19 cellular contexts compared by ENCODE assay signal in genomic region chr1:6995789-6996188, GRCh38.
A peak's percentile ranks its signal among the peaks of the same experiment; 100 is the strongest.
DNase-seq lines count a peak whose midpoint lies in the region; ATAC-seq and TF ChIP-seq lines count a peak whose summit lies in the region.
"Had no signal": no experiment of that assay in that cellular context is flagged by ENCODE, and none has a peak within 500 bp of the region (broad histone marks: within the 10 kb centered on the region; RNA-seq: fewer than 3 reads in every experiment).

No MANE protein-coding gene starts in this region.

- in situ Hi-C loops in KBM-7 (cut with MboI; ENCODE audit: low pct_unique_long_range_greater_than_20kb, low sequenced_read_pairs), result no loop called here

- no peak overlapping the region for H3K4me3 Mint-ChIP-seq in T-helper 1 cell treated with Interleukin-12 subunit alpha and Interleukin-12 subunit beta and Interleukin-4 antibody, amounts not matched to agents 30 μg/mL and 1 μg/mL, for 36 hours
- H3K4me3 Mint-ChIP-seq in T-helper 17 cell, result peak overlapping the region; percentile 3
- H3K4me3 Mint-ChIP-seq: B cell; CD4-positive, alpha-beta memory T cell; H9 had no signal

- peaks cover 3% of the 10 kb centered on the region for H3K4me1 Mint-ChIP-seq in T-helper 1 cell treated with Interleukin-12 subunit alpha and Interleukin-12 subunit beta and Interleukin-4 antibody, amounts not matched to agents 30 μg/mL and 1 μg/mL, for 36 hours (ENCODE audit: low read depth)
- H3K4me1 Mint-ChIP-seq in T-helper 17 cell, result no peaks in the 10 kb centered on the region
- H3K4me1 Mint-ChIP-seq: B cell; CD4-positive, alpha-beta memory T cell had no signal

- no peaks in the 10 kb centered on the region for H3K9me3 ChIP-seq in T-helper 17 cell (ENCODE audit: control insufficient read depth, low read length, poor library complexity, severe bottlenecking)
- H3K9me3 ChIP-seq in spleen, result peaks cover 0 to 18% (median 0%) of the 10 kb centered on the region in 8 donors

- H3K27ac ChIP-seq in spleen, result no peak overlapping the region
- H3K27ac ChIP-seq: 22Rv1, GM23248 had no signal

- no peak for ATAC-seq in T-helper 17 cell
- no peak for ATAC-seq in GM19397 (IDR thresholded peaks at IDR 0.05; ENCODE audit: unreplicated experiment)
- ATAC-seq: HCT116 had no signal

- no peak for TF ChIP-seq CTCF in spleen (IDR thresholded peaks at IDR 0.05 in 8 of 11, conservative IDR thresholded peaks at IDR 0.05 in 3 of 11)

- intact Hi-C loops in spleen (cut with DNase I; ENCODE audit: low total_unique reads), result no loop called here

- H3K27ac Mint-ChIP-seq in T-helper 1 cell treated with Interleukin-12 subunit alpha and Interleukin-12 subunit beta and Interleukin-4 antibody, amounts not matched to agents 30 μg/mL and 1 μg/mL, for 36 hours, result peak overlapping the region; percentile 11
- H3K27ac Mint-ChIP-seq in T-helper 17 cell, result no peak overlapping the region
- H3K27ac Mint-ChIP-seq: B cell; CD4-positive, alpha-beta memory T cell had no signal

- TF ChIP-seq POLR2A in spleen (IDR thresholded peaks at IDR 0.05), result no peak

- DNase-seq in T-helper 1 cell, result no peak
- DNase-seq in T-helper 17 cell, result no peak
- DNase-seq in mesenteric fat pad (ENCODE audit: low spot score), result peak; percentile 74
- DNase-seq in spleen, result peak; percentile 36
- no peak for DNase-seq in stimulated activated CD4-positive, alpha-beta T cell treated with anti-CD3 and anti-CD28 coated beads, Interleukin-1b, Interleukin-23, amount 100 ng/mL, for 48 hours
- DNase-seq in KBM-7, result no peak
- DNase-seq: C1 segment of cervical spinal cord; Calu3; CD4-positive, alpha-beta memory T cell; COR-L47; DMS153; DND-41; GM23248; H9 had no signal

- H3K4me3 ChIP-seq in spleen, result no peak overlapping the region
- H3K4me3 ChIP-seq: GM23248 had no signal

- 83 to 98% (median 91%) methylated on average over 5 of the region's 5 CpGs for WGBS in spleen, 5 donors

- no peaks in the 10 kb centered on the region for H3K36me3 Mint-ChIP-seq in T-helper 1 cell treated with Interleukin-12 subunit alpha and Interleukin-12 subunit beta and Interleukin-4 antibody, amounts not matched to agents 30 μg/mL and 1 μg/mL, for 36 hours (ENCODE audit: low read depth)
- H3K36me3 Mint-ChIP-seq in T-helper 17 cell (ENCODE audit: low read depth), result peaks cover 2% of the 10 kb centered on the region
- H3K36me3 Mint-ChIP-seq: CD4-positive, alpha-beta memory T cell had no signal

- no peaks in the 10 kb centered on the region for H3K36me3 ChIP-seq in spleen

- H3K27me3 Mint-ChIP-seq in T-helper 1 cell treated with Interleukin-12 subunit alpha and Interleukin-12 subunit beta and Interleukin-4 antibody, amounts not matched to agents 30 μg/mL and 1 μg/mL, for 36 hours (ENCODE audit: low read depth), result peaks cover 30% of the 10 kb centered on the region
- H3K27me3 Mint-ChIP-seq in T-helper 17 cell, result peaks cover 40% of the 10 kb centered on the region

- H3K9me3 Mint-ChIP-seq in T-helper 1 cell treated with Interleukin-12 subunit alpha and Interleukin-12 subunit beta and Interleukin-4 antibody, amounts not matched to agents 30 μg/mL and 1 μg/mL, for 36 hours, result no peaks in the 10 kb centered on the region

- no peaks in the 10 kb centered on the region for H3K4me1 ChIP-seq in spleen

- H3K27me3 ChIP-seq in spleen (replicated peaks in 1 of 7), result no peaks in the 10 kb centered on the region

Comparison
In these comparisons a context has a peak if more than half of its experiments do, and no peak if none do; other contexts are left out.
1. DNase-seq: peak in mesenteric fat pad (single experiment) and spleen (single experiment); none in T-helper 1 cell (0 of 5), T-helper 17 cell (0 of 3), stimulated activated CD4-positive, alpha-beta T cell treated with anti-CD3 and anti-CD28 coated beads, Interleukin-1b, Interleukin-23, amount 100 ng/mL, for 48 hours (single experiment) and KBM-7 (single experiment).